ENCODE assay signal across 19 cellular contexts in genomic region chr12:124888203-124888602, GRCh38.
"Had no signal": no experiment of that assay in that cellular context is flagged by ENCODE, and none has a peak within 500 bp of the region (broad histone marks: within the 10 kb centered on the region; RNA-seq: fewer than 3 reads in every experiment).

No MANE protein-coding gene starts in this region.

- H3K4me1 ChIP-seq: gastrocnemius medialis, left lung, lower lobe of right lung, psoas muscle, sigmoid colon had no signal

- ATAC-seq: gastrocnemius medialis; left lung; lower lobe of right lung; psoas muscle; stimulated activated naive B cell treated with anti-CD40 and anti-IgM and Interleukin-4, amounts not matched to agents 10 μg/mL and 1 μg/mL and 100 μg/mL, for 72 hours; stimulated activated naive CD8-positive, alpha-beta T cell treated with anti-CD3 and anti-CD28 coated beads, Interleukin-15, amount 100 ng/mL, for 72 hours had no signal

- DNase-seq: cerebellar nuclear complex; dermis blood vessel endothelial cell; effector CD4-positive, alpha-beta T cell; gastrocnemius medialis; islet precursor cell; left lung; lower lobe of right lung; naive B cell; occipital lobe; psoas muscle; retina; sigmoid colon; stimulated activated CD4-positive, alpha-beta T cell treated with anti-CD3 and anti-CD28 coated beads, Interleukin-2, amount 100 ng/mL, for 24 hours; stimulated activated CD4-positive, alpha-beta T cell treated with anti-CD3 and anti-CD28 coated beads, Interleukin-4, amount 100 ng/mL, for 4 hours; stimulated activated naive B cell treated with anti-CD40 and anti-IgM and Interleukin-4, amounts not matched to agents 10 μg/mL and 1 μg/mL and 100 μg/mL, for 72 hours; stimulated activated naive CD8-positive, alpha-beta T cell treated with anti-CD3 and anti-CD28 coated beads, Interleukin-15, amount 100 ng/mL, for 72 hours; transverse colon had no signal

- H3K27me3 ChIP-seq: gastrocnemius medialis, left lung, sigmoid colon, transverse colon had no signal

- H3K4me3 ChIP-seq: gastrocnemius medialis, left lung, lower lobe of right lung, psoas muscle, sigmoid colon, skin epidermis, thoracic aorta, transverse colon had no signal

- H3K27ac ChIP-seq: gastrocnemius medialis, left lung, lower lobe of right lung, psoas muscle, sigmoid colon, skin epidermis, thoracic aorta, transverse colon had no signal

- H3K36me3 ChIP-seq: gastrocnemius medialis, left lung, lower lobe of right lung, sigmoid colon, thoracic aorta, transverse colon had no signal

- H3K9me3 ChIP-seq: gastrocnemius medialis, left lung, lower lobe of right lung, psoas muscle, sigmoid colon, thoracic aorta, transverse colon had no signal
